In genomic region chr1:44242761-44243160, GRCh38 we compare ENCODE assay signal across 17 cellular contexts.
"Had no signal": no experiment of that assay in that cellular context is flagged by ENCODE, and none has a peak within 500 bp of the region (broad histone marks: within the 10 kb centered on the region; RNA-seq: fewer than 3 reads in every experiment).

No MANE protein-coding gene starts in this region.

- H3K27me3 ChIP-seq: gastroesophageal sphincter, hepatocyte, transverse colon had no signal

- H3K4me3 ChIP-seq: gastroesophageal sphincter, hepatocyte, lung, transverse colon had no signal

- H2AFZ ChIP-seq: hepatocyte had no signal

- H3K36me3 ChIP-seq: transverse colon had no signal

- H3K27ac ChIP-seq: hepatocyte had no signal

- FAIRE-seq: endometrium, small intestine had no signal

- DNase-seq: cortex of kidney; effector memory CD4-positive, alpha-beta T cell; foreskin fibroblast; left colon; left ventricle myocardium superior; naive thymus-derived CD4-positive, alpha-beta T cell; nephron progenitor cell; right cardiac atrium; small intestine; stimulated activated CD4-positive, alpha-beta T cell treated with anti-CD3 and anti-CD28 coated beads, Interleukin-12 subunit alpha, Interleukin-12 subunit beta, amount 100 ng/mL, for 4 hours; stimulated activated naive CD4-positive, alpha-beta T cell treated with Interleukin-2 at 50 U/mL for 16 hours; transverse colon had no signal

- H3K79me2 ChIP-seq: hepatocyte had no signal

- ATAC-seq: esophagus mucosa; gastroesophageal sphincter; left colon; left ventricle myocardium superior; naive thymus-derived CD4-positive, alpha-beta T cell; right cardiac atrium had no signal

- H3K4me2 ChIP-seq: hepatocyte had no signal

- H3K9me3 ChIP-seq: gastroesophageal sphincter, transverse colon had no signal
